8 cellular contexts compared by ENCODE assay signal in genomic region chr18:63339920-63340484, GRCh38. TPM values are rescaled to one million over a fixed set of nuclear protein-coding genes. Genes with fewer than 3 reads are reported as not detected.
DNase-seq lines count a peak whose midpoint lies in the region; ATAC-seq and TF ChIP-seq lines count a peak whose summit lies in the region.

No MANE protein-coding gene starts in this region.

- no peaks in the 10 kb centered on the region for H3K9me3 ChIP-seq in upper lobe of right lung

- no peak overlapping the region for H3K4me3 ChIP-seq in BJ (ENCODE audit: low read depth, low read length)
- no peak overlapping the region for H3K4me3 ChIP-seq in GM12875 (ENCODE audit: low read depth, low read length)
- H3K4me3 ChIP-seq in kidney epithelial cell (ENCODE audit: low read depth, low read length) = no peak overlapping the region
- H3K4me3 ChIP-seq in upper lobe of right lung = no peak overlapping the region

- intact Hi-C loops in upper lobe of right lung (cut with DNase I) = no loop called here

- POLR2A ChIA-PET in BJ (lab: Charles Lee) = no interaction called here

- CTCF ChIA-PET in BJ (lab: Yijun Ruan, JAX) = interaction anchor here (0.8 to 3.1 kb wide), 15 partner anchors 9 to 538 kb away, joined by 3 to 16 read pairs (median 4); no protein-coding TSS in a partner anchor

- ATAC-seq in upper lobe of right lung (peak; percentile 45), GM21717 (IDR thresholded peaks at IDR 0.05; ENCODE audit: unreplicated experiment) (no peak)

- H3K27me3 ChIP-seq in BJ (ENCODE audit: control insufficient read depth, insufficient read depth, low read length) (no peaks in the 10 kb centered on the region), kidney epithelial cell (ENCODE audit: control insufficient read depth, insufficient read depth, low read length) (no peaks in the 10 kb centered on the region), upper lobe of right lung (no peaks in the 10 kb centered on the region)

- DNase-seq in BJ (ENCODE audit: low read depth) (no peak), NOMO-1 treated with DMSO at 0.1 percent for 48 hours (lab: John Stamatoyannopoulos, UW; ENCODE audit: unreplicated experiment) (peak; percentile 50), amniotic epithelial cell (ENCODE audit: low read depth) (peak; percentile 32), kidney epithelial cell (ENCODE audit: low read depth) (no peak), upper lobe of right lung (no peak), DMS153 treated with DMSO at 0.1 percent for 48 hours (lab: John Stamatoyannopoulos, UW; ENCODE audit: unreplicated experiment) (no peak)

- no peak overlapping the region for H3K27ac ChIP-seq in upper lobe of right lung

- TF ChIP-seq CTCF in BJ (IDR thresholded peaks at IDR 0.05; ENCODE audit: insufficient read depth, low read depth, low read length) (peak; percentile 60), GM12875 (IDR thresholded peaks at IDR 0.05; ENCODE audit: borderline replicate concordance, insufficient read depth, low read depth, low read length) (peak; percentile 29; the same call in 1 of the 2 replicates), kidney epithelial cell (IDR thresholded peaks at IDR 0.05; ENCODE audit: insufficient read depth, low read length, poor library complexity, severe bottlenecking) (peak; percentile 53), upper lobe of right lung (IDR thresholded peaks at IDR 0.05) (peak; percentile 53)

- no peaks in the 10 kb centered on the region for H3K4me1 ChIP-seq in upper lobe of right lung

- H3K36me3 ChIP-seq in BJ (ENCODE audit: control insufficient read depth, insufficient read depth, low read length) = peaks cover 11% of the 10 kb centered on the region
- H3K36me3 ChIP-seq in kidney epithelial cell (ENCODE audit: control insufficient read depth, insufficient read depth, low read length) = peaks cover 6% of the 10 kb centered on the region
- peaks cover 86% of the 10 kb centered on the region for H3K36me3 ChIP-seq in upper lobe of right lung

RNA-seq across cellular contexts. Expression of gene BCL2, which starts 20.4 kb away (rescaled TPM):
- 0.15 and 0.16 TPM in 2 replicates for polyA plus RNA-seq in BJ (2011; rRNA removed)
- 0.09 and 0.31 TPM in 2 replicates for polyA minus RNA-seq in BJ (2011; rRNA and poly(A)+ RNA removed)
- total RNA-seq in kidney epithelial cell = 5.2 and 8.4 TPM in 2 replicates
- total RNA-seq in upper lobe of right lung = 17.3 TPM

RNA-seq across cellular contexts. Expression of gene KDSR, which starts 27.0 kb away (rescaled TPM):
- polyA plus RNA-seq in BJ (2011; rRNA removed) = 29.1 and 32.0 TPM in 2 replicates
- 29.1 and 31.4 TPM in 2 replicates for polyA minus RNA-seq in BJ (2011; rRNA and poly(A)+ RNA removed)
- 32.1 and 36.3 TPM in 2 replicates for total RNA-seq in kidney epithelial cell
- 77.5 TPM for total RNA-seq in upper lobe of right lung

Comparison
In these comparisons a context has a peak if more than half of its experiments do, and no peak if none do; other contexts are left out.
1. DNase-seq: peak in NOMO-1 treated with DMSO at 0.1 percent for 48 hours (single experiment) and amniotic epithelial cell (single experiment); none in BJ (single experiment), kidney epithelial cell (single experiment), upper lobe of right lung (single experiment) and DMS153 treated with DMSO at 0.1 percent for 48 hours (single experiment).
2. Peak in every context shown above with its lines, with median percentiles within 50 percentile points of each other: CTCF ChIP-seq.